In genomic region chr12:71810905-71811304, GRCh38 we compare ENCODE assay signal across 18 cellular contexts.
"Had no signal": no experiment of that assay in that cellular context is flagged by ENCODE, and none has a peak within 500 bp of the region (broad histone marks: within the 10 kb centered on the region; RNA-seq: fewer than 3 reads in every experiment).

No MANE protein-coding gene starts in this region.

- H3K4me3 ChIP-seq: lung, sigmoid colon, thyroid gland had no signal

- DNase-seq: activated CD4-positive, alpha-beta memory T cell treated with anti-CD3 and anti-CD28 coated beads, Interleukin-2, amount 10 ng/mL, durations not matched to agents 7 days and 5 days; activated CD4-positive, alpha-beta T cell treated with anti-CD3 and anti-CD28 coated beads for 48 hours; activated CD4-positive, CD25-positive, alpha-beta regulatory T cell; activated CD8-positive, alpha-beta memory T cell treated with anti-CD3 and anti-CD28 coated beads, Interleukin-2, amount 10 ng/mL, durations not matched to agents 7 days and 5 days; activated naive CD4-positive, alpha-beta T cell treated with Interleukin-2 at 50 U/mL for 16 hours; activated naive CD8-positive, alpha-beta T cell treated with anti-CD3 and anti-CD28 coated beads, Interleukin-2, amount 10 ng/mL, durations not matched to agents 7 days and 5 days; activated T-cell treated with anti-CD3 and anti-CD28 coated beads, Interleukin-2, amount 50 U/mL, for 1 hour; amygdala; caudate nucleus; effector memory CD8-positive, alpha-beta T cell; left cardiac atrium; posterior cingulate gyrus; sigmoid colon; stimulated activated CD8-positive, alpha-beta memory T cell treated with anti-CD3 and anti-CD28 coated beads, Interleukin-4, amount 100 ng/mL, for 48 hours; stimulated activated naive CD4-positive, alpha-beta T cell; T-helper 9 cell; thyroid gland had no signal

- H3K27ac ChIP-seq: sigmoid colon, thyroid gland had no signal

- H3K36me3 ChIP-seq: sigmoid colon, thyroid gland had no signal

- ATAC-seq: activated CD8-positive, alpha-beta memory T cell treated with anti-CD3 and anti-CD28 coated beads, Interleukin-2, amount 10 ng/mL, durations not matched to agents 7 days and 5 days; effector memory CD8-positive, alpha-beta T cell; left cardiac atrium had no signal

- H3K27me3 ChIP-seq: sigmoid colon, thyroid gland had no signal

- H3K4me1 ChIP-seq: sigmoid colon, thyroid gland had no signal

- H3K9me3 ChIP-seq: sigmoid colon, thyroid gland had no signal
